7 cellular contexts compared by ENCODE assay signal in genomic region chr3:120743081-120743365, GRCh38. TPM values are rescaled to one million over a fixed set of nuclear protein-coding genes. Genes with fewer than 3 reads are reported as not detected.
DNase-seq lines count a peak whose midpoint lies in the region; ATAC-seq and TF ChIP-seq lines count a peak whose summit lies in the region.

No MANE protein-coding gene starts in this region.

- no peaks in the 10 kb centered on the region for H3K4me1 ChIP-seq in H9 (ENCODE audit: insufficient read depth, low read length)
- H3K4me1 ChIP-seq in SJSA1 (replicated peaks) = peaks cover 7% of the 10 kb centered on the region
- H3K4me1 ChIP-seq in gastrocnemius medialis = peaks cover 13 to 17% of the 10 kb centered on the region in 2 donors

- H3K27ac Mint-ChIP-seq in H9 = peak overlapping the region; percentile 99 to 100 (median 99)

- H3K4me3 ChIP-seq in SJSA1 (peak overlapping the region; percentile 76), gastrocnemius medialis (peak overlapping the region; percentile 67 to 96 (median 88))

- H3K36me3 Mint-ChIP-seq in H9 (ENCODE audit: insufficient read depth in 1 of 3, low read depth in 3 of 3) = peaks cover 33 to 38% (median 35%) of the 10 kb centered on the region in 3 experiments

- H3K4me1 Mint-ChIP-seq in H9 = peaks cover 24 to 27% of the 10 kb centered on the region in 2 experiments

- H3K9me3 Mint-ChIP-seq in H9 = peaks cover 14 to 17% of the 10 kb centered on the region in 2 experiments

- in situ Hi-C loops in gastrocnemius medialis (cut with MboI; ENCODE audit: low sequenced_read_pairs in 4 of 4) = loop anchor here in 3 of 4 donors (5.0 to 10.0 kb wide), 2 partner anchors 146 to 148 kb away; partner anchors contain the start of gene NDUFB4 (in 3 of the 3)

- peak overlapping the region; percentile 86 to 96 for H3K4me3 Mint-ChIP-seq in H9

- H3K27ac ChIP-seq in H9 (ENCODE audit: insufficient read length, low read depth, low read length) (peak overlapping the region; percentile 13), SJSA1 (peak overlapping the region; percentile 98), gastrocnemius medialis (peak overlapping the region; percentile 90 to 98 (median 95))

- H2BK20ac ChIP-seq in H9 (ENCODE audit: low read depth, low read length, poor library complexity, severe bottlenecking) = no peak overlapping the region

- peaks cover 30% of the 10 kb centered on the region; the same call in 1 of the 2 replicates for H3K79me2 ChIP-seq in H9 (ENCODE audit: insufficient read depth, low read length)

- intact Hi-C loops in gastrocnemius medialis (cut with DNase I; ENCODE audit: low total_unique reads) = loop anchor here (2.0 to 10.0 kb wide), 3 partner anchors 146 to 1278 kb away; partner anchors contain the start of genes EAF2, IQCB1, NDUFB4 and POGLUT1

- ATAC-seq in gastrocnemius medialis (peak; percentile 7 to 20), HG03378 (IDR thresholded peaks at IDR 0.05; ENCODE audit: unreplicated experiment) (no peak), HG02981 (IDR thresholded peaks at IDR 0.05; ENCODE audit: unreplicated experiment) (no peak), HG03442 (IDR thresholded peaks at IDR 0.05; ENCODE audit: unreplicated experiment) (no peak)

- H2BK12ac ChIP-seq in H9 (ENCODE audit: insufficient read length, low read depth, low read length) = no peak overlapping the region

- no peak overlapping the region for H2AFZ ChIP-seq in H9 (ENCODE audit: low read length)

- no peak overlapping the region for H4K8ac ChIP-seq in H9 (replicated peaks; ENCODE audit: insufficient read length, low read depth, low read length)

- H3K36me3 ChIP-seq in SJSA1 = peaks cover 8% of the 10 kb centered on the region
- H3K36me3 ChIP-seq in gastrocnemius medialis = peaks cover 0 to 9% of the 10 kb centered on the region in 2 donors

- DNase-seq in H9 (no peak), SJSA1 (ENCODE audit: low read depth in 1 of 2, low spot score in 2 of 2) (no peak), fibroblast of gingiva (ENCODE audit: low read depth) (peak; percentile 6), gastrocnemius medialis (no peak)

- H3K27me3 Mint-ChIP-seq in H9 (ENCODE audit: low read depth) = no peaks in the 10 kb centered on the region

- no peaks in the 10 kb centered on the region for H4K20me1 ChIP-seq in H9 (ENCODE audit: control insufficient read depth, insufficient read depth, insufficient read length)

- TF ChIP-seq POLR2A in gastrocnemius medialis (IDR thresholded peaks at IDR 0.05) = no peak

- H3K14ac ChIP-seq in H9 (ENCODE audit: insufficient read depth, low read length) = peak overlapping the region; percentile 68

- no peak overlapping the region for H3T11ph ChIP-seq in H9 (ENCODE audit: low read length)

- H2AK5ac ChIP-seq in H9 (ENCODE audit: insufficient read length, low read length) = no peak overlapping the region

- no peak overlapping the region for H4K91ac ChIP-seq in H9 (ENCODE audit: insufficient read length, low read depth, low read length)

- H3K23me2 ChIP-seq in H9 (ENCODE audit: insufficient read length, low read depth, low read length, poor library complexity, severe bottlenecking) = peaks cover 9% of the 10 kb centered on the region

- no CpG with 5 or more reads among the region's 12 CpGs for whole genome bisulfite sequencing in H9 (ENCODE audit: extremely low coverage, insufficient read length, low lambda C conversion rate)

- H3K4ac ChIP-seq in H9 (ENCODE audit: low read depth, low read length) = no peak overlapping the region

- no peak overlapping the region for H2BK15ac ChIP-seq in H9 (ENCODE audit: low read depth, low read length)

- no peak overlapping the region for H3K56ac ChIP-seq in H9 (ENCODE audit: insufficient read length, low read depth, low read length)

- TF ChIP-seq CTCF in H9 (conservative IDR thresholded peaks at IDR 0.05) (no peak), gastrocnemius medialis (IDR thresholded peaks at IDR 0.05 in 4 of 5, conservative IDR thresholded peaks at IDR 0.05 in 1 of 5) (no peak)

- peak overlapping the region; percentile 69 for H2BK5ac ChIP-seq in H9 (ENCODE audit: insufficient read length, low read length)

- H3K27me3 ChIP-seq in H9 (ENCODE audit: insufficient read depth, low read length) = no peaks in the 10 kb centered on the region
- H3K27me3 ChIP-seq in SJSA1 (replicated peaks) = no peaks in the 10 kb centered on the region
- H3K27me3 ChIP-seq in gastrocnemius medialis = no peaks in the 10 kb centered on the region

- peak overlapping the region; percentile 74 for H3K18ac ChIP-seq in H9 (ENCODE audit: insufficient read length, low read depth, low read length)

- no peak overlapping the region for H2BK120ac ChIP-seq in H9 (ENCODE audit: low read depth, low read length, poor library complexity, severe bottlenecking)

- H3K9me3 ChIP-seq in H9 (ENCODE audit: control insufficient read depth, low read depth, low read length) (no peaks in the 10 kb centered on the region), SJSA1 (replicated peaks) (no peaks in the 10 kb centered on the region; the same call in 1 of the 2 replicates), gastrocnemius medialis (peaks cover 0 to under 1% (median 0%) of the 10 kb centered on the region in 3 donors)

- H3K79me1 ChIP-seq in H9 (ENCODE audit: insufficient read depth, low read depth, low read length, poor library complexity, severe bottlenecking) = peaks cover 9% of the 10 kb centered on the region

- H4K5ac ChIP-seq in H9 (ENCODE audit: insufficient read length, low read depth, low read length) = no peak overlapping the region

- H3K4me2 ChIP-seq in H9 (ENCODE audit: insufficient read depth, insufficient read length, low read length) = peak overlapping the region; percentile 98

- H3K9ac ChIP-seq in H9 (ENCODE audit: extremely low read depth, insufficient read length, low read length) = peak overlapping the region; percentile 99

- no peak overlapping the region for H3K23ac ChIP-seq in H9 (ENCODE audit: insufficient read length, low read depth, low read length)

RNA-seq across cellular contexts. Expression of gene GTF2E1, which starts 0.5 kb away (rescaled TPM):
- total RNA-seq in H9 (2021) (88.8 and 92.0 TPM in 2 replicates), gastrocnemius medialis (10 to 100 TPM in 3 of 4 donors, 1 to 10 TPM in 1; 7.3 to 23.8 (median 19.3) TPM)
- total RNA-seq in SJSA1 (2014; rRNA removed; shearing (Covaris generic)) = 15.6 and 17.0 TPM in 2 replicates

RNA-seq across cellular contexts. Expression of gene RABL3, which starts 0.7 kb away (rescaled TPM):
- total RNA-seq in H9 (2021) (26.7 and 27.0 TPM in 2 replicates), gastrocnemius medialis (10 to 100 TPM; 20.0 to 46.8 (median 30.4) TPM)
- 17.8 and 21.1 TPM in 2 replicates for total RNA-seq in SJSA1 (2014; rRNA removed; shearing (Covaris generic))

Comparison
In these comparisons a context has a peak if more than half of its experiments do, and no peak if none do; other contexts are left out.
1. H3K27ac ChIP-seq: peak in every context shown above with its lines; median percentile 98 in SJSA1; 95 in gastrocnemius medialis; 13 in H9.
2. ATAC-seq: peak in gastrocnemius medialis (2 of 2); none in HG03378 (single experiment), HG02981 (single experiment) and HG03442 (single experiment).